ENCODE assay signal across 10 cellular contexts in genomic region chr6:21808045-21808470, GRCh38.
DNase-seq lines count a peak whose midpoint lies in the region; ATAC-seq and TF ChIP-seq lines count a peak whose summit lies in the region.
"Had no signal": no experiment of that assay in that cellular context is flagged by ENCODE, and none has a peak within 500 bp of the region (broad histone marks: within the 10 kb centered on the region; RNA-seq: fewer than 3 reads in every experiment).

No MANE protein-coding gene starts in this region.

- H3K9me3 Mint-ChIP-seq in MCF 10A (ENCODE audit: unreplicated experiment), result no peaks in the 10 kb centered on the region
- H3K9me3 Mint-ChIP-seq: activated T-helper 17 cell treated with anti-CD3 and anti-CD28 coated beads, Interleukin-2, amount 50 U/mL, for 72 hours had no signal

- CTCF ChIA-PET in MCF 10A (lab: Yijun Ruan, JAX), result interaction anchor here (0.6 to 1.0 kb wide), 2 partner anchors 9 to 160 kb away, joined by 3 read pairs; no protein-coding TSS in a partner anchor

- peaks cover 26% of the 10 kb centered on the region for H3K4me1 ChIP-seq in HUES6 (ENCODE audit: control insufficient read depth, insufficient read depth, low read length)
- H3K4me1 ChIP-seq in thoracic aorta (ENCODE audit: control insufficient read depth in 1 of 2, low read depth in 2 of 2), result peaks cover 3 to 28% of the 10 kb centered on the region in 2 donors

- H3K4me3 Mint-ChIP-seq in MCF 10A (ENCODE audit: unreplicated experiment), result no peak overlapping the region
- H3K4me3 Mint-ChIP-seq: activated T-helper 17 cell treated with anti-CD3 and anti-CD28 coated beads, Interleukin-2, amount 50 U/mL, for 72 hours had no signal

- no peak overlapping the region for H3K4me3 ChIP-seq in HUES6 (ENCODE audit: low read depth, low read length)
- H3K4me3 ChIP-seq in kidney epithelial cell (ENCODE audit: low read depth, low read length), result no peak overlapping the region
- H3K4me3 ChIP-seq in thoracic aorta, result no peak overlapping the region

- intact Hi-C loops in MCF 10A (cut with micrococcal nuclease), result no loop called here
- intact Hi-C loops in posterior vena cava (cut with DNase I), result no loop called here

- H3K27me3 ChIP-seq in HUES6 (ENCODE audit: control insufficient read depth, insufficient read depth, low read length) (no peaks in the 10 kb centered on the region), kidney epithelial cell (ENCODE audit: control insufficient read depth, insufficient read depth, low read length) (no peaks in the 10 kb centered on the region), thoracic aorta (replicated peaks; ENCODE audit: insufficient read depth) (no peaks in the 10 kb centered on the region)

- H3K36me3 Mint-ChIP-seq in MCF 10A (ENCODE audit: insufficient read depth, unreplicated experiment), result no peaks in the 10 kb centered on the region

- H3K36me3 ChIP-seq in HUES6 (ENCODE audit: control insufficient read depth, insufficient read depth, low read length), result peaks cover 13% of the 10 kb centered on the region
- no peaks in the 10 kb centered on the region for H3K36me3 ChIP-seq in kidney epithelial cell (ENCODE audit: control insufficient read depth, insufficient read depth, low read length)
- no peaks in the 10 kb centered on the region for H3K36me3 ChIP-seq in thoracic aorta

- H3K9me3 ChIP-seq in HUES6 (ENCODE audit: control insufficient read depth, insufficient read depth, low read depth, low read length) (no peaks in the 10 kb centered on the region), thoracic aorta (no peaks in the 10 kb centered on the region)

- no peak for TF ChIP-seq CTCF in MCF 10A (IDR thresholded peaks at IDR 0.05; ENCODE audit: unreplicated experiment)
- TF ChIP-seq CTCF in kidney epithelial cell (IDR thresholded peaks at IDR 0.05; ENCODE audit: insufficient read depth, low read length, poor library complexity, severe bottlenecking), result no peak
- TF ChIP-seq CTCF in thoracic aorta (IDR thresholded peaks at IDR 0.05), result no peak

- no TSS peak for BruUV-seq in MCF 10A (replicated peaks; lab: Mats Ljungman, UMichigan)

- ATAC-seq in thoracic aorta (ENCODE audit: insufficient number of reproducible peaks, low FRiP score, low read depth) (no peak), GM18502 (IDR thresholded peaks at IDR 0.05; ENCODE audit: poor library complexity, unreplicated experiment) (no peak)
- ATAC-seq: activated T-helper 17 cell treated with anti-CD3 and anti-CD28 coated beads, Interleukin-2, amount 50 U/mL, for 72 hours had no signal

- H3K27me3 Mint-ChIP-seq in MCF 10A (ENCODE audit: insufficient read depth, unreplicated experiment), result no peaks in the 10 kb centered on the region
- H3K27me3 Mint-ChIP-seq: activated T-helper 17 cell treated with anti-CD3 and anti-CD28 coated beads, Interleukin-2, amount 50 U/mL, for 72 hours had no signal

- H3K27ac Mint-ChIP-seq in MCF 10A (ENCODE audit: low read depth, unreplicated experiment), result no peak overlapping the region
- H3K27ac Mint-ChIP-seq: activated T-helper 17 cell treated with anti-CD3 and anti-CD28 coated beads, Interleukin-2, amount 50 U/mL, for 72 hours had no signal

- H3K9ac ChIP-seq in HUES6 (ENCODE audit: low read length), result no peak overlapping the region

- H3K27ac ChIP-seq in HUES6 (ENCODE audit: low read depth, low read length), result 0 out of 2 replicates have a peak overlapping the region, but pooled peaks have one; percentile 12
- H3K27ac ChIP-seq in thoracic aorta, result peak overlapping the region; percentile 3 to 14

- DNase-seq in MCF 10A (ENCODE audit: unreplicated experiment) (peak; percentile 22), kidney epithelial cell (ENCODE audit: low read depth) (peak; percentile 60), thoracic aorta (ENCODE audit: low spot score) (peak; percentile 8), posterior vena cava (ENCODE audit: low spot score) (no peak), HuH-7.5 (ENCODE audit: low spot score) (no peak)
- DNase-seq in activated CD4-positive, alpha-beta T cell treated with anti-CD3 and anti-CD28 coated beads for 48 hours, result no peak
- DNase-seq: stimulated activated CD4-positive, alpha-beta T cell treated with anti-CD3 and anti-CD28 coated beads, Interleukin-12 subunit alpha, Interleukin-12 subunit beta, amount 100 ng/mL, for 4 hours had no signal

- POLR2A ChIA-PET in MCF 10A (lab: Yijun Ruan, JAX), result interaction anchor here (0.7 to 0.9 kb wide), 2 partner anchors 10 to 1695 kb away, joined by 3 to 4 read pairs; no protein-coding TSS in a partner anchor

- no peaks in the 10 kb centered on the region for H3K4me1 Mint-ChIP-seq in MCF 10A (ENCODE audit: insufficient read depth, unreplicated experiment)
- H3K4me1 Mint-ChIP-seq: activated T-helper 17 cell treated with anti-CD3 and anti-CD28 coated beads, Interleukin-2, amount 50 U/mL, for 72 hours had no signal

Comparison
In these comparisons a context has a peak if more than half of its experiments do, and no peak if none do; other contexts are left out.
1. DNase-seq: peak in MCF 10A (single experiment), kidney epithelial cell (single experiment) and thoracic aorta (single experiment); none in posterior vena cava (single experiment), HuH-7.5 (single experiment) and activated CD4-positive, alpha-beta T cell treated with anti-CD3 and anti-CD28 coated beads for 48 hours (single experiment).